In genomic region chr12:118103231-118103600, GRCh38 we compare ENCODE assay signal across 8 cellular contexts. TPM values are rescaled to one million over a fixed set of nuclear protein-coding genes. Genes with fewer than 3 reads are reported as not detected.
A peak's percentile ranks its signal among the peaks of the same experiment; 100 is the strongest.
DNase-seq lines count a peak whose midpoint lies in the region; ATAC-seq and TF ChIP-seq lines count a peak whose summit lies in the region.

No MANE protein-coding gene starts in this region.

- ATAC-seq in HG02885 (IDR thresholded peaks at IDR 0.05; ENCODE audit: poor library complexity, unreplicated experiment) = peak; percentile 18
- no peak for ATAC-seq in foreskin keratinocyte
- no peak for ATAC-seq in GM21528 (IDR thresholded peaks at IDR 0.05; ENCODE audit: low FRiP score, unreplicated experiment)
- ATAC-seq in GM21737 (IDR thresholded peaks at IDR 0.05; ENCODE audit: unreplicated experiment) = no peak

- H3K4me1 ChIP-seq in CD8-positive, alpha-beta memory T cell (ENCODE audit: insufficient read depth, low read length) = peaks cover 4% of the 10 kb centered on the region
- H3K4me1 ChIP-seq in foreskin keratinocyte = peaks cover 27% of the 10 kb centered on the region
- H3K4me1 ChIP-seq in ovary (ENCODE audit: insufficient read depth) = peaks cover 2% of the 10 kb centered on the region

- TF ChIP-seq CTCF in foreskin keratinocyte (conservative IDR thresholded peaks at IDR 0.05) (no peak), ovary (IDR thresholded peaks at IDR 0.05) (no peak)

- H3K36me3 ChIP-seq in CD8-positive, alpha-beta memory T cell (ENCODE audit: insufficient read depth, low read length) = no peaks in the 10 kb centered on the region
- H3K36me3 ChIP-seq in ovary = no peaks in the 10 kb centered on the region

- POLR2A ChIA-PET in CD8-positive, alpha-beta memory T cell (lab: Charles Lee) = no interaction called here

- CTCF ChIA-PET in CD8-positive, alpha-beta memory T cell (lab: Charles Lee) = no interaction called here

- H3K27ac Mint-ChIP-seq in CD8-positive, alpha-beta memory T cell = no peak overlapping the region

- H3K9me3 ChIP-seq in CD8-positive, alpha-beta memory T cell (ENCODE audit: low read length) = no peaks in the 10 kb centered on the region
- no peaks in the 10 kb centered on the region for H3K9me3 ChIP-seq in ovary

- no peaks in the 10 kb centered on the region for H3K27me3 ChIP-seq in CD8-positive, alpha-beta memory T cell (ENCODE audit: insufficient read depth, low read length, poor library complexity, severe bottlenecking)
- H3K27me3 ChIP-seq in foreskin keratinocyte (no peaks in the 10 kb centered on the region), ovary (no peaks in the 10 kb centered on the region)

- intact Hi-C loops in ovary (cut with DNase I) = loop anchor here in 1 of 4 donors (5.0 kb wide), 1 partner anchor 41 kb away; the partner anchor contains the start of gene WSB2

- H3K4me3 Mint-ChIP-seq in CD8-positive, alpha-beta memory T cell = peak overlapping the region; percentile 76 to 93 (median 87)

- no peaks in the 10 kb centered on the region for H3K9me3 Mint-ChIP-seq in CD8-positive, alpha-beta memory T cell

- peak overlapping the region; percentile 14 for H3K4me3 ChIP-seq in CD8-positive, alpha-beta memory T cell (ENCODE audit: low read length)
- H3K4me3 ChIP-seq in ovary = peak overlapping the region; percentile 94

- H3K36me3 Mint-ChIP-seq in CD8-positive, alpha-beta memory T cell = no peaks in the 10 kb centered on the region

- peaks cover 9 to 18% of the 10 kb centered on the region in 2 donors for H3K27me3 Mint-ChIP-seq in CD8-positive, alpha-beta memory T cell

- H3K4me1 Mint-ChIP-seq in CD8-positive, alpha-beta memory T cell = peaks cover 7 to 11% (median 10%) of the 10 kb centered on the region in 3 donors

- 0 to 2% (median 0%) methylated on average over 22 to 30 of the region's 30 CpGs for WGBS in ovary, 3 donors

- H3K27ac ChIP-seq in CD8-positive, alpha-beta memory T cell (ENCODE audit: low read depth, low read length) = no peak overlapping the region
- peak overlapping the region; percentile 21 for H3K27ac ChIP-seq in foreskin keratinocyte
- peak overlapping the region; percentile 78 to 82 for H3K27ac ChIP-seq in ovary

- no peak for TF ChIP-seq POLR2A in ovary (IDR thresholded peaks at IDR 0.05)

- DNase-seq in CD8-positive, alpha-beta memory T cell = no peak
- DNase-seq in UCSD-AML1 (lab: John Stamatoyannopoulos, UW; ENCODE audit: unreplicated experiment) = peak; percentile 36
- peak in 1 of 2 donors; percentile 30 for DNase-seq in foreskin keratinocyte
- peak in 4 of 5 donors; percentile 37 to 57 (median 46) for DNase-seq in ovary
- DNase-seq in amniotic stem cell (lab: John Stamatoyannopoulos, UW) = no peak

- TF ChIP-seq EP300 in ovary (IDR thresholded peaks at IDR 0.05) = no peak

RNA-seq across cellular contexts. Expression of gene VSIG10, which starts 0.6 kb away (rescaled TPM):
- total RNA-seq in CD8-positive, alpha-beta memory T cell = 1 to 10 TPM; 7.9 to 9.0 TPM
- 1.7 TPM for polyA plus RNA-seq in CD8-positive, alpha-beta memory T cell
- total RNA-seq in foreskin keratinocyte = 15.4 and 21.7 TPM in 2 replicates
- polyA plus RNA-seq in foreskin keratinocyte = 7.3 and 8.8 TPM in 2 replicates
- 10 to 100 TPM; 24.7 to 33.6 (median 27.8) TPM for total RNA-seq in ovary
- 10 to 100 TPM; 22.2 to 29.1 TPM for polyA plus RNA-seq in ovary

RNA-seq across cellular contexts. Expression of gene PEBP1, which starts 32.7 kb away (rescaled TPM):
- total RNA-seq in CD8-positive, alpha-beta memory T cell = 100 to 1,000 TPM; 140 to 142 TPM
- polyA plus RNA-seq in CD8-positive, alpha-beta memory T cell = 317 TPM
- total RNA-seq in foreskin keratinocyte (200 and 206 TPM in 2 replicates), ovary (100 to 1,000 TPM; 265 to 446 (median 274) TPM)
- polyA plus RNA-seq in foreskin keratinocyte (209 and 229 TPM in 2 replicates), ovary (100 to 1,000 TPM; 354 to 432 TPM)

RNA-seq across cellular contexts. Expression of gene WSB2, which starts 42.2 kb away (rescaled TPM):
- 10 to 100 TPM; 74.2 to 84.4 TPM for total RNA-seq in CD8-positive, alpha-beta memory T cell
- 24.8 TPM for polyA plus RNA-seq in CD8-positive, alpha-beta memory T cell
- total RNA-seq in foreskin keratinocyte (82.9 and 84.5 TPM in 2 replicates), ovary (10 to 100 TPM; 16.2 to 40.9 (median 31.9) TPM)
- polyA plus RNA-seq in foreskin keratinocyte (47.5 and 50.6 TPM in 2 replicates), ovary (10 to 100 TPM; 14.8 to 51.0 TPM)

Comparison
In these comparisons a context has a peak if more than half of its experiments do, and no peak if none do; other contexts are left out.
1. DNase-seq: peak in UCSD-AML1 (single experiment) and ovary (4 of 5); none in CD8-positive, alpha-beta memory T cell (0 of 5) and amniotic stem cell (single experiment).